31 cellular contexts compared by ENCODE assay signal in genomic region chr18:23614413-23614812, GRCh38. TPM values are rescaled to one million over a fixed set of nuclear protein-coding genes. Genes with fewer than 3 reads are reported as not detected.
"Had no signal": no experiment of that assay in that cellular context is flagged by ENCODE, and none has a peak within 500 bp of the region (broad histone marks: within the 10 kb centered on the region; RNA-seq: fewer than 3 reads in every experiment).

No MANE protein-coding gene starts in this region.

- FAIRE-seq: islet of Langerhans, kidney had no signal

- H3K4me3 ChIP-seq: left lung, lower lobe of right lung, neural progenitor cell, right atrium auricular region, skin epidermis, stomach, testis, thyroid gland, transverse colon, upper lobe of left lung, vagina had no signal

- DNase-seq: hypothalamus; immature natural killer cell; kidney; left colon; left lung; lower lobe of right lung; mammary epithelial cell; mesendoderm; naive B cell; natural killer cell; nephron progenitor cell; occipital lobe; stimulated activated CD4-positive, alpha-beta T cell treated with anti-CD3 and anti-CD28 coated beads, Interleukin-12 subunit alpha, Interleukin-12 subunit beta, amount 100 ng/mL, for 4 hours; stimulated activated CD4-positive, alpha-beta T cell treated with anti-CD3 and anti-CD28 coated beads, Interleukin-15, amount 100 ng/mL, for 24 hours; stimulated activated CD4-positive, alpha-beta T cell treated with anti-CD3 and anti-CD28 coated beads, Interleukin-2, amount 100 ng/mL, for 24 hours; stimulated activated CD4-positive, alpha-beta T cell treated with anti-CD3 and anti-CD28 coated beads, Interleukin-4, amount 100 ng/mL, for 1 hour; stimulated activated naive B cell treated with anti-CD40 and anti-IgM and Interleukin-4, amounts not matched to agents 10 μg/mL and 1 μg/mL and 100 μg/mL, for 72 hours; stimulated activated naive CD8-positive, alpha-beta T cell treated with anti-CD3 and anti-CD28 coated beads, Interleukin-15, Interleukin-2, amounts not matched to agents 100 U/mL and 50 U/mL, for 24 hours; stomach; thyroid gland; transverse colon; upper lobe of left lung had no signal

- H3K4me2 ChIP-seq: neural progenitor cell had no signal

- H3K27me3 ChIP-seq: right atrium auricular region, testis, thyroid gland, vagina had no signal

- H3K9ac ChIP-seq: neural progenitor cell had no signal

- H3K9me3 ChIP-seq: left lung, lower lobe of right lung, neutrophil, right atrium auricular region, stomach, testis, thyroid gland, transverse colon, upper lobe of left lung, vagina had no signal

- ATAC-seq: left colon; left lung; lower lobe of right lung; natural killer cell; sciatic nerve; stimulated activated naive B cell treated with anti-CD40 and anti-IgM and Interleukin-4, amounts not matched to agents 10 μg/mL and 1 μg/mL and 100 μg/mL, for 72 hours; stimulated activated naive CD8-positive, alpha-beta T cell treated with anti-CD3 and anti-CD28 coated beads, Interleukin-15, Interleukin-2, amounts not matched to agents 100 U/mL and 50 U/mL, for 24 hours had no signal

- H3K36me3 ChIP-seq: left lung, lower lobe of right lung, neural progenitor cell, neutrophil, right atrium auricular region, stomach, thyroid gland, transverse colon, upper lobe of left lung, vagina had no signal

- H3K27ac ChIP-seq: left lung, lower lobe of right lung, neural progenitor cell, neutrophil, right atrium auricular region, skin epidermis, stomach, thyroid gland, transverse colon, upper lobe of left lung, vagina had no signal

- H2AFZ ChIP-seq: neural progenitor cell had no signal

RNA-seq across cellular contexts. Expression of gene ANKRD29, which starts 48.3 kb away (rescaled TPM):
- total RNA-seq: osteocyte had no signal
